ENCODE assay signal across 20 cellular contexts in genomic region chr1:237679687-237680086, GRCh38.
DNase-seq lines count a peak whose midpoint lies in the region; ATAC-seq, FAIRE-seq and TF ChIP-seq lines count a peak whose summit lies in the region.
"Had no signal": no experiment of that assay in that cellular context is flagged by ENCODE, and none has a peak within 500 bp of the region (broad histone marks: within the 10 kb centered on the region; RNA-seq: fewer than 3 reads in every experiment).

No MANE protein-coding gene starts in this region.

- H3K4me2 ChIP-seq in K562 (ENCODE audit: insufficient read depth, low read length), result no peak overlapping the region
- H3K4me2 ChIP-seq: A549, GM23338 had no signal

- no peak overlapping the region for H3K4me3 ChIP-seq in right atrium auricular region
- H3K4me3 ChIP-seq in K562, result no peak overlapping the region
- H3K4me3 ChIP-seq: A549, GM23338 had no signal

- intact Hi-C loops in Right ventricle myocardium inferior (cut with DNase I), result no loop called here
- intact Hi-C loops in K562 (cut with micrococcal nuclease), result no loop called here
- intact Hi-C loops in left ventricle myocardium superior (cut with micrococcal nuclease), result no loop called here

- no peaks in the 10 kb centered on the region for H3K9me1 ChIP-seq in K562 (ENCODE audit: control insufficient read depth, insufficient read depth, low read length)

- H3K79me2 ChIP-seq in K562 (ENCODE audit: control insufficient read depth, insufficient read depth, low read length), result no peaks in the 10 kb centered on the region

- H3K27me3 ChIP-seq in right atrium auricular region, result no peaks in the 10 kb centered on the region
- H3K27me3 ChIP-seq in K562 (ENCODE audit: control insufficient read depth in 2 of 2, insufficient read depth in 2 of 2, low read length in 2 of 2), result no peaks in the 10 kb centered on the region

- no peak overlapping the region for H3K9ac ChIP-seq in K562 (ENCODE audit: insufficient read depth in 1 of 2, low read depth in 2 of 2, low read length in 2 of 2)

- H4K20me1 ChIP-seq in K562 (replicated peaks; ENCODE audit: control insufficient read depth, insufficient read depth, low read length), result no peaks in the 10 kb centered on the region

- no peak for TF ChIP-seq POLR2A in K562 (conservative IDR thresholded peaks at IDR 0.05)

- DNase-seq in Right ventricle myocardium inferior (ENCODE audit: missing footprints) (no peak), right atrium auricular region (ENCODE audit: low spot score) (no peak), K562 (ENCODE audit: extremely low read depth in 1 of 4, low spot score in 3 of 4) (no peak), left ventricle myocardium superior (no peak), type B pancreatic cell (ENCODE audit: extremely low spot score, unreplicated experiment) (no peak), RKO (ENCODE audit: low spot score) (no peak)
- DNase-seq: AML-193; Caco-2; CD4-positive, alpha-beta T cell; H7; HFFc6 had no signal

- in situ Hi-C loops in K562 (cut with MboI), result no loop called here

- H3K4me1 ChIP-seq in right atrium auricular region (peaks cover 0 to 3% of the 10 kb centered on the region in 2 donors), K562 (replicated peaks in 1 of 2; ENCODE audit: control insufficient read depth in 2 of 2, insufficient read depth in 2 of 2, low read length in 2 of 2) (no peaks in the 10 kb centered on the region)
- H3K4me1 ChIP-seq: A549 had no signal

- TF ChIP-seq CTCF in right atrium auricular region (IDR thresholded peaks at IDR 0.05), result no peak
- TF ChIP-seq CTCF in K562 (IDR thresholded peaks at IDR 0.05 in 2 of 3, conservative IDR thresholded peaks at IDR 0.05 in 1 of 3; ENCODE audit: insufficient read depth in 2 of 3, low read depth in 1 of 3, low read length in 3 of 3), result no peak
- TF ChIP-seq CTCF in type B pancreatic cell (conservative IDR thresholded peaks at IDR 0.05), result no peak

- peak; percentile 24 for ATAC-seq in Right ventricle myocardium inferior
- no peak for ATAC-seq in K562
- peak; percentile 38 for ATAC-seq in left ventricle myocardium superior
- no peak for ATAC-seq in HG03520 (IDR thresholded peaks at IDR 0.05; ENCODE audit: unreplicated experiment)
- ATAC-seq: A549, GM23338, HCT116, HepG2 had no signal

- H3K27me3 Mint-ChIP-seq in type B pancreatic cell, result no peaks in the 10 kb centered on the region
- H3K27me3 Mint-ChIP-seq: CD4-positive, alpha-beta T cell had no signal

- CTCF ChIA-PET in K562 (lab: Yijun Ruan, JAX; ENCODE audit: low intra/inter-chr PET ratio), result no interaction called here

- no peak for FAIRE-seq in K562 (lab: Jason Lieb, UNC)
- FAIRE-seq: A549, G401.6, GM12891, HepG2 had no signal

- H3K4me3 Mint-ChIP-seq in type B pancreatic cell, result no peak overlapping the region
- H3K4me3 Mint-ChIP-seq: CD4-positive, alpha-beta T cell; GM23338; HFFc6 had no signal

- H3K9me3 ChIP-seq in right atrium auricular region (no peaks in the 10 kb centered on the region), K562 (replicated peaks; ENCODE audit: control insufficient read depth, insufficient read depth, low read depth, low read length) (peaks cover 5% of the 10 kb centered on the region; the same call in 1 of the 2 replicates)
- H3K9me3 ChIP-seq: A549, Caco-2 had no signal

- BruUV-seq in K562 (replicated peaks; lab: Mats Ljungman, UMichigan), result no TSS peak

- no peak overlapping the region for H2AFZ ChIP-seq in K562 (ENCODE audit: low read depth, low read length)
- H2AFZ ChIP-seq: GM23338 had no signal

- TF ChIP-seq RAD21 in K562 (CRISPR knock-in tag; conservative IDR thresholded peaks at IDR 0.05 in 1 of 2, IDR thresholded peaks at IDR 0.05 in 1 of 2), result no peak

- no peak for TF ChIP-seq EP300 in K562 (IDR thresholded peaks at IDR 0.05; ENCODE audit: low read length)

- peaks cover 4% of the 10 kb centered on the region for H3K36me3 ChIP-seq in right atrium auricular region
- no peaks in the 10 kb centered on the region for H3K36me3 ChIP-seq in K562 (ENCODE audit: control insufficient read depth, insufficient read depth, low read length)

- H3K27ac Mint-ChIP-seq in type B pancreatic cell, result peak overlapping the region; percentile 1
- H3K27ac Mint-ChIP-seq: CD4-positive, alpha-beta T cell; GM23338; HFFc6 had no signal

- POLR2A ChIA-PET in K562 (lab: Yijun Ruan, JAX), result no interaction called here

- no peaks in the 10 kb centered on the region for H3K36me3 Mint-ChIP-seq in type B pancreatic cell

- WGBS in K562 (ENCODE audit: insufficient coverage, low coverage, missing lambda C conversion rate), result 3% methylated on average over 6 of the region's 6 CpGs

- peaks cover 5% of the 10 kb centered on the region for H3K4me1 Mint-ChIP-seq in type B pancreatic cell (ENCODE audit: unreplicated experiment)

- no peaks in the 10 kb centered on the region for H3K9me3 Mint-ChIP-seq in type B pancreatic cell
- H3K9me3 Mint-ChIP-seq: CD4-positive, alpha-beta T cell; GM23338; HFFc6 had no signal

- H3K27ac ChIP-seq in right atrium auricular region (no peak overlapping the region), K562 (ENCODE audit: extremely low read depth, low read depth, low read length) (no peak overlapping the region)
- H3K27ac ChIP-seq: 22Rv1, A549, C4-2B had no signal

TF ChIP-seq in K562, 482 proteins besides CTCF, POLR2A, EP300 and RAD21:
- no peak for TF ChIP-seq THRB (CRISPR knock-in tag; conservative IDR thresholded peaks at IDR 0.05)
- peak; percentile 61 for TF ChIP-seq NFIC (IDR thresholded peaks at IDR 0.05)

Comparison
In these comparisons a context has a peak if more than half of its experiments do, and no peak if none do; other contexts are left out.
1. ATAC-seq: peak in Right ventricle myocardium inferior (single experiment) and left ventricle myocardium superior (single experiment); none in K562 (single experiment) and HG03520 (single experiment).